1 cellular context compared by ENCODE assay signal in the genomic region with DNA sequence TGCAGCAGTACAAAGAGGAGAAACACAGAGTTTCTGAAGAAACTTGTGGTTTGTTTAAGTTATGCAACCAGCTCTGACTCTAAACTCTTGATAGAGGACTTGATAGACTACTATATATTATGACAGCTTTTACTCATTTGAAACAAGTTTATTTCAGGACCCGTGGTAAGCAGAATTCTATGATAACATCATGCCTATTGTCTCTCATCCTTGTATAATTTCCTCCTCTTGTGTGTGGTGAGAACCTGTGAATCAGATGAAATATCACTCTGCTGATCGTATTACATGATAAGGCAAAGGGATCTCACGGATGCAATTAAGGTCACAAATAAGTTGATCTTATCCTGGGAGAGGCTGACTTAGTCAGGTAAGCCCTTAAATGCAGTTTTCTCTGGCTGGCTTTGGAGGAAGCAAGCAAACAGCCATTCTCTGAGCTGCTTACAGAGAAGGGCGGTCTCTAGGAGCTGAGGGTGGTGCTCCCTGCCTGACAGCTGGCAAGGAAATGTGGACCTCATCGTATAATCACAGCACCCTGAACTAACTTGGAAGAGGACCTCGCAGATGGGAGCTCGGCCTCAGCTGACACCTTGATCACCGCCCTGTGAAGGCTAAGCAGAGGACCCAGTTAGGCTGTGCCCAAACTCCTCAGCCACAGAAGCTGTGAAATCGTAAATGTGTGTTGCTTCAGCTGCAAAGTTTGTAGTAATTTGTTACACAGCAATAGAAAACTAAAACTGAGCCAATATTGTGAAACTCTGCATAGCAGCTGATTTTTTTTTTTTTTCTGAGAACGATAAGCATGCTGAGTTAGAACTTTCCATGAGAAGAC.
TF ChIP-seq lines count a peak whose summit lies in the region.

No MANE protein-coding gene starts in this region.

TF ChIP-seq in GM23338, 12 proteins besides CTCF, POLR2A, EP300 and RAD21 (continued from another document):
- TF ChIP-seq, protein P1, sequence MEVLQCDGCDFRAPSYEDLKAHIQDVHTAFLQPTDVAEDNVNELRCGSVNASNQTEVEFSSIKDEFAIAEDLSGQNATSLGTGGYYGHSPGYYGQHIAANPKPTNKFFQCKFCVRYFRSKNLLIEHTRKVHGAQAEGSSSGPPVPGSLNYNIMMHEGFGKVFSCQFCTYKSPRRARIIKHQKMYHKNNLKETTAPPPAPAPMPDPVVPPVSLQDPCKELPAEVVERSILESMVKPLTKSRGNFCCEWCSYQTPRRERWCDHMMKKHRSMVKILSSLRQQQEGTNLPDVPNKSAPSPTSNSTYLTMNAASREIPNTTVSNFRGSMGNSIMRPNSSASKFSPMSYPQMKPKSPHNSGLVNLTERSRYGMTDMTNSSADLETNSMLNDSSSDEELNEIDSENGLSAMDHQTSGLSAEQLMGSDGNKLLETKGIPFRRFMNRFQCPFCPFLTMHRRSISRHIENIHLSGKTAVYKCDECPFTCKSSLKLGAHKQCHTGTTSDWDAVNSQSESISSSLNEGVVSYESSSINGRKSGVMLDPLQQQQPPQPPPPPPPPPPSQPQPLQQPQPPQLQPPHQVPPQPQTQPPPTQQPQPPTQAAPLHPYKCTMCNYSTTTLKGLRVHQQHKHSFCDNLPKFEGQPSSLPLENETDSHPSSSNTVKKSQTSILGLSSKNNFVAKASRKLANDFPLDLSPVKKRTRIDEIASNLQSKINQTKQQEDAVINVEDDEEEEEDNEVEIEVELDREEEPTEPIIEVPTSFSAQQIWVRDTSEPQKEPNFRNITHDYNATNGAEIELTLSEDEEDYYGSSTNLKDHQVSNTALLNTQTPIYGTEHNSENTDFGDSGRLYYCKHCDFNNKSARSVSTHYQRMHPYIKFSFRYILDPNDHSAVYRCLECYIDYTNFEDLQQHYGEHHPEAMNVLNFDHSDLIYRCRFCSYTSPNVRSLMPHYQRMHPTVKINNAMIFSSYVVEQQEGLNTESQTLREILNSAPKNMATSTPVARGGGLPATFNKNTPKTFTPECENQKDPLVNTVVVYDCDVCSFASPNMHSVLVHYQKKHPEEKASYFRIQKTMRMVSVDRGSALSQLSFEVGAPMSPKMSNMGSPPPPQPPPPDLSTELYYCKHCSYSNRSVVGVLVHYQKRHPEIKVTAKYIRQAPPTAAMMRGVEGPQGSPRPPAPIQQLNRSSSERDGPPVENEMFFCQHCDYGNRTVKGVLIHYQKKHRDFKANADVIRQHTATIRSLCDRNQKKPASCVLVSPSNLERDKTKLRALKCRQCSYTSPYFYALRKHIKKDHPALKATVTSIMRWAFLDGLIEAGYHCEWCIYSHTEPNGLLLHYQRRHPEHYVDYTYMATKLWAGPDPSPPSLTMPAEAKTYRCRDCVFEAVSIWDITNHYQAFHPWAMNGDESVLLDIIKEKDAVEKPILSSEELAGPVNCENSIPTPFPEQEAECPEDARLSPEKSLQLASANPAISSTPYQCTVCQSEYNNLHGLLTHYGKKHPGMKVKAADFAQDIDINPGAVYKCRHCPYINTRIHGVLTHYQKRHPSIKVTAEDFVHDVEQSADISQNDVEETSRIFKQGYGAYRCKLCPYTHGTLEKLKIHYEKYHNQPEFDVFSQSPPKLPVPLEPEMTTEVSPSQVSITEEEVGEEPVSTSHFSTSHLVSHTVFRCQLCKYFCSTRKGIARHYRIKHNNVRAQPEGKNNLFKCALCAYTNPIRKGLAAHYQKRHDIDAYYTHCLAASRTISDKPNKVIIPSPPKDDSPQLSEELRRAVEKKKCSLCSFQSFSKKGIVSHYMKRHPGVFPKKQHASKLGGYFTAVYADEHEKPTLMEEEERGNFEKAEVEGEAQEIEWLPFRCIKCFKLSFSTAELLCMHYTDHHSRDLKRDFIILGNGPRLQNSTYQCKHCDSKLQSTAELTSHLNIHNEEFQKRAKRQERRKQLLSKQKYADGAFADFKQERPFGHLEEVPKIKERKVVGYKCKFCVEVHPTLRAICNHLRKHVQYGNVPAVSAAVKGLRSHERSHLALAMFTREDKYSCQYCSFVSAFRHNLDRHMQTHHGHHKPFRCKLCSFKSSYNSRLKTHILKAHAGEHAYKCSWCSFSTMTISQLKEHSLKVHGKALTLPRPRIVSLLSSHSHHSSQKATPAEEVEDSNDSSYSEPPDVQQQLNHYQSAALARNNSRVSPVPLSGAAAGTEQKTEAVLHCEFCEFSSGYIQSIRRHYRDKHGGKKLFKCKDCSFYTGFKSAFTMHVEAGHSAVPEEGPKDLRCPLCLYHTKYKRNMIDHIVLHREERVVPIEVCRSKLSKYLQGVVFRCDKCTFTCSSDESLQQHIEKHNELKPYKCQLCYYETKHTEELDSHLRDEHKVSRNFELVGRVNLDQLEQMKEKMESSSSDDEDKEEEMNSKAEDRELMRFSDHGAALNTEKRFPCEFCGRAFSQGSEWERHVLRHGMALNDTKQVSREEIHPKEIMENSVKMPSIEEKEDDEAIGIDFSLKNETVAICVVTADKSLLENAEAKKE (CRISPR knock-in tag; IDR thresholded peaks at IDR 0.05): no peak
